Comparison of ENCODE assay signal across 8 cellular contexts in genomic region chr13:41017153-41017552, GRCh38. TPM values are rescaled to one million over a fixed set of nuclear protein-coding genes. Genes with fewer than 3 reads are reported as not detected.
DNase-seq lines count a peak whose midpoint lies in the region; ATAC-seq and TF ChIP-seq lines count a peak whose summit lies in the region.

No MANE protein-coding gene starts in this region.

- no peaks in the 10 kb centered on the region for H3K9me3 Mint-ChIP-seq in nephron progenitor cell

- intact Hi-C loops in Right ventricle myocardium inferior (cut with DNase I) = no loop called here
- intact Hi-C loops in right lobe of liver (cut with DNase I) = no loop called here

- TF ChIP-seq POLR2A in right lobe of liver (IDR thresholded peaks at IDR 0.05) = no peak

- H3K36me3 Mint-ChIP-seq in nephron progenitor cell (ENCODE audit: low read depth) = peaks cover 4% of the 10 kb centered on the region

- no peak overlapping the region for H3K27ac Mint-ChIP-seq in nephron progenitor cell

- TF ChIP-seq CTCF in right atrium auricular region (IDR thresholded peaks at IDR 0.05) (no peak), right lobe of liver (IDR thresholded peaks at IDR 0.05) (no peak), coronary artery (IDR thresholded peaks at IDR 0.05) (no peak), nephron progenitor cell (IDR thresholded peaks at IDR 0.05) (no peak)

- no peaks in the 10 kb centered on the region for H3K36me3 ChIP-seq in right atrium auricular region
- H3K36me3 ChIP-seq in right lobe of liver = no peaks in the 10 kb centered on the region

- H3K4me1 ChIP-seq in right atrium auricular region (peaks cover 0 to 38% of the 10 kb centered on the region in 2 donors), right lobe of liver (peaks cover 0 to 29% (median 10%) of the 10 kb centered on the region in 4 donors)

- DNase-seq in right atrium auricular region (ENCODE audit: low spot score) = no peak
- DNase-seq in Right ventricle myocardium inferior (ENCODE audit: missing footprints) = no peak
- DNase-seq in activated CD4-positive, alpha-beta T cell treated with anti-CD3 and anti-CD28 coated beads, Interleukin-2, amount 50 U/mL, for 1 hour = peak; percentile 18
- DNase-seq in right lobe of liver = no peak
- no peak for DNase-seq in coronary artery (ENCODE audit: low spot score)
- no peak for DNase-seq in effector CD4-positive, alpha-beta T cell
- DNase-seq in nephron progenitor cell = no peak
- DNase-seq in central memory CD4-positive, alpha-beta T cell = no peak

- WGBS in right lobe of liver (ENCODE audit: insufficient coverage, low coverage, low lambda C conversion rate, missing lambda C conversion rate) = 20% methylated on average over 2 of the region's 2 CpGs

- ATAC-seq in Right ventricle myocardium inferior = no peak
- ATAC-seq in right lobe of liver = peak in 3 of 4 donors; percentile 37 to 54 (median 39)

- H3K4me1 Mint-ChIP-seq in nephron progenitor cell = peaks cover 22% of the 10 kb centered on the region

- H3K27ac ChIP-seq in right atrium auricular region = peak overlapping the region; percentile 68 to 78
- H3K27ac ChIP-seq in right lobe of liver = peak overlapping the region; percentile 58 to 73 (median 65)
- peak overlapping the region in 1 of 2 donors; percentile 43 for H3K27ac ChIP-seq in coronary artery

- H3K4me3 ChIP-seq in right atrium auricular region (no peak overlapping the region), right lobe of liver (peak overlapping the region in 2 of 3 donors; percentile 2 to 16), coronary artery (no peak overlapping the region)

- H3K27me3 ChIP-seq in right atrium auricular region (no peaks in the 10 kb centered on the region), right lobe of liver (no peaks in the 10 kb centered on the region)

- no peaks in the 10 kb centered on the region for H3K27me3 Mint-ChIP-seq in nephron progenitor cell (ENCODE audit: low read depth, poor library complexity)

- no peaks in the 10 kb centered on the region for H3K9me3 ChIP-seq in right atrium auricular region
- H3K9me3 ChIP-seq in right lobe of liver = no peaks in the 10 kb centered on the region

- no peak overlapping the region for H3K4me3 Mint-ChIP-seq in nephron progenitor cell

RNA-seq across cellular contexts. Expression of gene ELF1, which starts 2.0 kb away (rescaled TPM):
- total RNA-seq in right atrium auricular region = 10 to 100 TPM; 39.1 to 54.2 TPM
- total RNA-seq in Right ventricle myocardium inferior = 36.7 TPM
- 10 to 100 TPM; 24.1 to 35.4 (median 31.0) TPM for total RNA-seq in right lobe of liver

RNA-seq across cellular contexts. Expression of gene WBP4, which starts 44.2 kb away (rescaled TPM):
- 10 to 100 TPM; 14.0 to 18.0 TPM for total RNA-seq in right atrium auricular region
- 20.3 TPM for total RNA-seq in Right ventricle myocardium inferior
- 1 to 10 TPM; 3.8 to 6.9 (median 4.6) TPM for total RNA-seq in right lobe of liver

Comparison
In these comparisons a context has a peak if more than half of its experiments do, and no peak if none do; other contexts are left out.
1. H3K4me3 ChIP-seq: peak in right lobe of liver (2 of 3); none in right atrium auricular region (0 of 2) and coronary artery (single experiment).